8 cellular contexts compared by ENCODE assay signal in the genomic region with DNA sequence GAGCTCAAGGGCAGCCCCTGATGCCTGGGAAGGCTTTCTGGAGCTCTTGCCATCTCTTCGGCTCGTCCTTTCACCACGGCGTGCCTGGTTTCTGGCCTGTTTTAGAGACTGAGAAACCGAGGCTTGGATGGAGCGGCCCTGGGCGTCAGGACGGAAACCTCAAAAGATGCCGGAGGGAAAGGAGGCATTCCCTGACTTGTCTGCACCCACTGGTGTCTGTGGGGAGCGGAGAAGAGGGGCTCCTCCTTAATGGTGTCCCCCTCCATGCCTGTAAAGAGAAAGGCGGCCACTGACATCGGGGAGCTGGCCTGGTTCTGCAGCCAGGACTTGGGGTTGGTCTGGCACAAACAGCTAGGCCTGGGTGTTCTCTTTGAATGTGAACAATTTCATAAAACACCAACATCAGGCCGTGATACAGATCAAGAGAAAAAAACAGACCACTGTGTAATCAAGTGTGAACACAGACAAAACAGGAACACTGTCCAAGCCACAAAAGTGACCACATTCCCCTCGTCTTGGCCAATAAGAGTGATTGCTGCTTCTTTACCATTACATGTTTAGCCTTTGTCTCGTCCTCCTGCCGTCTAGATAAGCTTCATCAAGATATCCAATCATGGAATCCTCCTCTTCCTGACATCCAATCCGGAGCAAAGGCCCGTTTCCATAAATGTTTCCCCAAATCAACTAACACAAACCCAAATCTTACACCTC. TPM values are rescaled to one million over a fixed set of nuclear protein-coding genes. Genes with fewer than 3 reads are reported as not detected.
DNase-seq lines count a peak whose midpoint lies in the region; ATAC-seq and TF ChIP-seq lines count a peak whose summit lies in the region.

No MANE protein-coding gene starts in this region.

- peak overlapping the region; percentile 83 for H3K27ac ChIP-seq in CD8-positive, alpha-beta memory T cell (ENCODE audit: low read depth, low read length)
- H3K27ac ChIP-seq in esophagus squamous epithelium: peak overlapping the region; percentile 90 to 99 (median 98)
- peak overlapping the region; percentile 96 for H3K27ac ChIP-seq in psoas muscle

- CTCF ChIA-PET in CD8-positive, alpha-beta memory T cell (lab: Charles Lee): interaction anchor here (1.1 kb wide), 1 partner anchor 27 kb away, joined by 3 read pairs; no protein-coding TSS in a partner anchor

- peak overlapping the region; percentile 83 to 98 (median 92) for H3K27ac Mint-ChIP-seq in CD8-positive, alpha-beta memory T cell

- peaks cover 0 to 10% of the 10 kb centered on the region in 2 donors for H3K27me3 Mint-ChIP-seq in CD8-positive, alpha-beta memory T cell

- peak overlapping the region; percentile 75 to 94 (median 81) for H3K4me3 Mint-ChIP-seq in CD8-positive, alpha-beta memory T cell

- peak overlapping the region; percentile 76 for H3K4me3 ChIP-seq in CD8-positive, alpha-beta memory T cell (ENCODE audit: low read length)
- H3K4me3 ChIP-seq in esophagus squamous epithelium (peak overlapping the region; percentile 75 to 97 (median 94)), psoas muscle (peak overlapping the region; percentile 82)

- ATAC-seq in HG02610 (IDR thresholded peaks at IDR 0.05; ENCODE audit: unreplicated experiment): peak; percentile 6
- peak in 1 of 4 donors; percentile 25 for ATAC-seq in psoas muscle
- ATAC-seq in HG02763 (IDR thresholded peaks at IDR 0.05; ENCODE audit: unreplicated experiment): no peak

- H3K4me1 Mint-ChIP-seq in CD8-positive, alpha-beta memory T cell: peaks cover 36 to 43% (median 40%) of the 10 kb centered on the region in 3 donors

- H3K9me3 Mint-ChIP-seq in CD8-positive, alpha-beta memory T cell: no peaks in the 10 kb centered on the region

- 74 to 77% methylated on average over 6 to 7 of the region's 18 CpGs for WGBS in esophagus squamous epithelium, 2 donors
- 46 to 53% (median 49%) methylated on average over 18 of the region's 18 CpGs for WGBS in psoas muscle, 3 donors

- no peaks in the 10 kb centered on the region for H3K27me3 ChIP-seq in CD8-positive, alpha-beta memory T cell (ENCODE audit: insufficient read depth, low read length, poor library complexity, severe bottlenecking)
- H3K27me3 ChIP-seq in esophagus squamous epithelium (peaks cover 0 to 6% (median 0%) of the 10 kb centered on the region in 4 donors), psoas muscle (ENCODE audit: insufficient read depth in 3 of 3, low read length in 2 of 3) (no peaks in the 10 kb centered on the region)

- POLR2A ChIA-PET in CD8-positive, alpha-beta memory T cell (lab: Charles Lee): interaction anchor here (0.6 to 1.5 kb wide), 3 partner anchors 8 to 85 kb away, joined by 3 to 4 read pairs (median 4); no protein-coding TSS in a partner anchor

- TF ChIP-seq POLR2A in esophagus squamous epithelium (IDR thresholded peaks at IDR 0.05): no peak

- intact Hi-C loops in esophagus squamous epithelium (cut with DNase I): no loop called here
- intact Hi-C loops in psoas muscle (cut with DNase I): loop anchor here (5.0 kb wide), 1 partner anchor 58 kb away; no protein-coding TSS in a partner anchor

- no peaks in the 10 kb centered on the region for H3K9me3 ChIP-seq in CD8-positive, alpha-beta memory T cell (ENCODE audit: low read length)
- H3K9me3 ChIP-seq in esophagus squamous epithelium (no peaks in the 10 kb centered on the region), psoas muscle (no peaks in the 10 kb centered on the region)

- H3K4me1 ChIP-seq in CD8-positive, alpha-beta memory T cell (ENCODE audit: insufficient read depth, low read length): peaks cover 39% of the 10 kb centered on the region
- peaks cover 28 to 43% (median 33%) of the 10 kb centered on the region in 3 donors for H3K4me1 ChIP-seq in esophagus squamous epithelium
- peaks cover 31% of the 10 kb centered on the region for H3K4me1 ChIP-seq in psoas muscle

- H3K36me3 ChIP-seq in CD8-positive, alpha-beta memory T cell (ENCODE audit: insufficient read depth, low read length): no peaks in the 10 kb centered on the region
- H3K36me3 ChIP-seq in esophagus squamous epithelium (no peaks in the 10 kb centered on the region), psoas muscle (ENCODE audit: insufficient read depth in 1 of 2, low read depth in 1 of 2) (no peaks in the 10 kb centered on the region)

- no peak for DNase-seq in CD8-positive, alpha-beta memory T cell
- DNase-seq in SKM-1 treated with dmso at 0.1 percent for 144 hours (lab: John Stamatoyannopoulos, UW; ENCODE audit: unreplicated experiment): peak; percentile 90
- DNase-seq in esophagus squamous epithelium (lab: John Stamatoyannopoulos, UW): no peak
- no peak for DNase-seq in psoas muscle
- no peak for DNase-seq in hippocampal formation (lab: John Stamatoyannopoulos, UW)
- DNase-seq in HuH-7 (ENCODE audit: low spot score): no peak

- peaks cover 0 to 16% (median 0%) of the 10 kb centered on the region in 3 donors for H3K36me3 Mint-ChIP-seq in CD8-positive, alpha-beta memory T cell

- TF ChIP-seq CTCF in esophagus squamous epithelium (IDR thresholded peaks at IDR 0.05) (no peak), psoas muscle (IDR thresholded peaks at IDR 0.05) (no peak)

RNA-seq across cellular contexts. Expression of gene ILKAP, which starts 0.6 kb away (rescaled TPM):
- 10 to 100 TPM; 61.9 to 66.2 TPM for total RNA-seq in CD8-positive, alpha-beta memory T cell
- polyA plus RNA-seq in CD8-positive, alpha-beta memory T cell: 39.7 TPM
- total RNA-seq in esophagus squamous epithelium: 10 to 100 TPM; 13.3 to 38.3 (median 20.7) TPM
- total RNA-seq in psoas muscle: 10 to 100 TPM; 31.8 to 43.8 (median 39.3) TPM
- polyA plus RNA-seq in psoas muscle: 10 to 100 TPM; 55.2 to 66.6 (median 58.4) TPM

RNA-seq across cellular contexts. Expression of gene HES6, which starts 35.7 kb away (rescaled TPM):
- total RNA-seq in CD8-positive, alpha-beta memory T cell: 1 to 10 TPM; 4.7 to 5.1 TPM
- polyA plus RNA-seq in CD8-positive, alpha-beta memory T cell: 2.2 TPM
- total RNA-seq in esophagus squamous epithelium: 1 to 10 TPM; 3.1 to 5.1 (median 4.2) TPM
- 10 to 100 TPM in 2 of 4 donors, 1 to 10 TPM in 2; 4.1 to 13.1 (median 10.9) TPM for total RNA-seq in psoas muscle
- polyA plus RNA-seq in psoas muscle: 10 to 100 TPM; 35.7 to 54.5 (median 40.6) TPM

RNA-seq across cellular contexts. Expression of gene ERFE, which starts 45.4 kb away (rescaled TPM):
- under 1 TPM in 1 of 2 experiments, not detected in 1; 0.24 TPM for total RNA-seq in CD8-positive, alpha-beta memory T cell
- polyA plus RNA-seq in CD8-positive, alpha-beta memory T cell: not detected
- total RNA-seq in esophagus squamous epithelium: under 1 TPM in 1 of 4 donors, not detected in 3; 0.19 TPM
- 10 to 100 TPM in 1 of 4 donors, 1 to 10 TPM in 3; 1.8 to 18.2 (median 4.5) TPM for total RNA-seq in psoas muscle
- 10 to 100 TPM in 1 of 3 donors, 1 to 10 TPM in 2; 1.4 to 15.4 (median 1.7) TPM for polyA plus RNA-seq in psoas muscle
